In the genomic region with DNA sequence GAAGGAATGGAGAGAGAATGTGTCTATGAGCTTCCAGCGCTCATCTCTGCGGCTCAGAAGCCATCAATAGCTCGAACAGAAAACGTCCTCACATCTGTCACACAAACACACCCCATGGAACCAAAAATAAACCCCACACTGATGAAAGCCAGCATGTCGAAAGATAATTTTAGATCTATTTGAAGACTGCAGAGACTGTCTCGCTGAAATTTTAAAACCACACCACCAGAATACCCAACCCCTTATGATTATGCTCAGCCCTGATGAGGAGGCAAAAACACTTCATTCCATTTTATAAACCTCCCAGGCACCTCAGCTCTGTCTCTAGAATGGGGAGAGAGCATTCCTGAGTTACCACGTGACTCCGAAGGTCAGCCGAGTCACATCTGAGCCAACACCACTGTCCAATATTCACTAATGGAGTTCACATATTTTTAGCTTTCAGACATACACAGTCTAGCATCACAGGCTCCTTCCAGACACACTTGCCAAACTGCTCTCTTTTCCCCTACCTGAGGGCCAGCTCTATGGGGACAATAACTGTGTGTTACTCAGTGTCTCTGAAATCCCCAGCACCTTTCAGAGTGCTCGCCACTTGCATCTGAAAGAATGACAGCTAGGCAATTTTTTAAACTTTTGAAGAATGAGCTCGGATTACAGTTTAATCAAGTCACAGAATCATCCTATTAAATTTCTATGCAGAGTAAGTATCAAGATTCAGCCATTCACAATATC, we compare ENCODE assay signal across 8 cellular contexts.
DNase-seq lines count a peak whose midpoint lies in the region; ATAC-seq lines count a peak whose summit lies in the region.

No MANE protein-coding gene starts in this region.

- peak; percentile 37 for ATAC-seq in stimulated activated naive CD8-positive, alpha-beta T cell treated with anti-CD3 and anti-CD28 coated beads, Interleukin-15, Interleukin-2, amounts not matched to agents 100 U/mL and 50 U/mL, for 24 hours
- ATAC-seq in HG02938 (IDR thresholded peaks at IDR 0.05; ENCODE audit: unreplicated experiment) (no peak), GM21381 (IDR thresholded peaks at IDR 0.05; ENCODE audit: unreplicated experiment) (no peak)

- H3K36me3 Mint-ChIP-seq in activated T-helper 1 cell treated with anti-CD3 and anti-CD28 coated beads, Interleukin-12 subunit alpha, Interleukin-12 subunit beta, Interleukin-2, Interleukin-4 antibody, amounts not matched to agents 30 ng/mL and 10 ng/mL and 1 ng/mL, durations not matched to agents 14 hours and 24 hours and 36 hours (ENCODE audit: low read depth): peaks cover 10% of the 10 kb centered on the region

- no peaks in the 10 kb centered on the region for H3K27me3 Mint-ChIP-seq in activated T-helper 1 cell treated with anti-CD3 and anti-CD28 coated beads, Interleukin-12 subunit alpha, Interleukin-12 subunit beta, Interleukin-2, Interleukin-4 antibody, amounts not matched to agents 30 ng/mL and 10 ng/mL and 1 ng/mL, durations not matched to agents 14 hours and 24 hours and 36 hours (ENCODE audit: insufficient read depth)

- H3K4me1 ChIP-seq in HUES48 (ENCODE audit: control insufficient read depth, insufficient read depth, low read length): peaks cover 64% of the 10 kb centered on the region

- peak overlapping the region; percentile 86 for H3K27ac Mint-ChIP-seq in activated T-helper 1 cell treated with anti-CD3 and anti-CD28 coated beads, Interleukin-12 subunit alpha, Interleukin-12 subunit beta, Interleukin-2, Interleukin-4 antibody, amounts not matched to agents 30 ng/mL and 10 ng/mL and 1 ng/mL, durations not matched to agents 14 hours and 24 hours and 36 hours

- H3K4me3 Mint-ChIP-seq in activated T-helper 1 cell treated with anti-CD3 and anti-CD28 coated beads, Interleukin-12 subunit alpha, Interleukin-12 subunit beta, Interleukin-2, Interleukin-4 antibody, amounts not matched to agents 30 ng/mL and 10 ng/mL and 1 ng/mL, durations not matched to agents 14 hours and 24 hours and 36 hours: peak overlapping the region; percentile 62

- no peak overlapping the region for H3K4me3 ChIP-seq in HUES48 (ENCODE audit: low read depth, low read length)

- DNase-seq in activated T-helper 1 cell treated with anti-CD3 and anti-CD28 coated beads, Interleukin-12 subunit alpha, Interleukin-12 subunit beta, Interleukin-2, Interleukin-4 antibody, amounts not matched to agents 30 ng/mL and 10 ng/mL and 1 ng/mL, durations not matched to agents 14 hours and 24 hours and 36 hours (ENCODE audit: low spot score): no peak
- DNase-seq in iris pigment epithelial cell (ENCODE audit: low read depth) (peak; percentile 47), RKO (ENCODE audit: low spot score) (no peak)
- no peak for DNase-seq in stimulated activated naive CD8-positive, alpha-beta T cell treated with anti-CD3 and anti-CD28 coated beads, Interleukin-15, Interleukin-2, amounts not matched to agents 100 U/mL and 50 U/mL, for 24 hours
- no peak for DNase-seq in stimulated activated CD4-positive, alpha-beta T cell treated with anti-CD3 and anti-CD28 coated beads, Interleukin-12 subunit alpha, Interleukin-12 subunit beta, amount 100 ng/mL, for 4 hours

- H3K9me3 ChIP-seq in HUES48 (ENCODE audit: control insufficient read depth, insufficient read depth, low read length): no peaks in the 10 kb centered on the region

- H3K9me3 Mint-ChIP-seq in activated T-helper 1 cell treated with anti-CD3 and anti-CD28 coated beads, Interleukin-12 subunit alpha, Interleukin-12 subunit beta, Interleukin-2, Interleukin-4 antibody, amounts not matched to agents 30 ng/mL and 10 ng/mL and 1 ng/mL, durations not matched to agents 14 hours and 24 hours and 36 hours: no peaks in the 10 kb centered on the region

- H3K27me3 ChIP-seq in HUES48 (ENCODE audit: control insufficient read depth, insufficient read depth, low read length): no peaks in the 10 kb centered on the region

- H3K36me3 ChIP-seq in HUES48 (ENCODE audit: control insufficient read depth, insufficient read depth, low read length): peaks cover 5% of the 10 kb centered on the region; the same call in 1 of the 2 replicates

- intact Hi-C loops in activated T-helper 1 cell treated with anti-CD3 and anti-CD28 coated beads, Interleukin-12 subunit alpha, Interleukin-12 subunit beta, Interleukin-2, Interleukin-4 antibody, amounts not matched to agents 30 ng/mL and 10 ng/mL and 1 ng/mL, durations not matched to agents 14 hours and 24 hours and 36 hours (cut with micrococcal nuclease): loop anchor here (2.0 to 10.0 kb wide), 5 partner anchors 18 to 462 kb away; partner anchors contain the start of genes DHFR, MSH3 and ZFYVE16

- peaks cover 80% of the 10 kb centered on the region for H3K4me1 Mint-ChIP-seq in activated T-helper 1 cell treated with anti-CD3 and anti-CD28 coated beads, Interleukin-12 subunit alpha, Interleukin-12 subunit beta, Interleukin-2, Interleukin-4 antibody, amounts not matched to agents 30 ng/mL and 10 ng/mL and 1 ng/mL, durations not matched to agents 14 hours and 24 hours and 36 hours (ENCODE audit: low read depth)

- H3K9ac ChIP-seq in HUES48 (ENCODE audit: low read depth, low read length): no peak overlapping the region

- H3K27ac ChIP-seq in HUES48 (ENCODE audit: low read depth, low read length): peak overlapping the region; percentile 75
